In the genomic region with DNA sequence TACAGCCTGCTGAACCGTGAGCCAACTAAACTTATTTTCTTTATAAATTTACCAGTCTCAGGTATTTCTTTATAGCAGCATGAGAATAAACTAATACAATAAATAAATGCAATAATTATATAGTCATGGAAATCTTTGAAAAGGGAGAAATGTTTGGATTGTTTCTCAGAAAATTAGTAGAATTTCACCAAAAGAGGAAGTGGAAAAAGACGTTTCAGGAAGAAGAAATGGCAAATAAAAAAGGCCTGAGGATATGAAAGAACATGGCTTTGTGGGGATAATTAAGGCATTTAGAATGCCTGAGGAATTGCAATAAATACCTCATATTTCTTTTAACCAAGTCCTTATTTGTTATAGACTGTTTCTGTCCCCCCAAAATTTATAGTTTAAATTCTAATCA, we compare ENCODE assay signal across 21 cellular contexts.
A peak's percentile ranks its signal among the peaks of the same experiment; 100 is the strongest.
DNase-seq lines count a peak whose midpoint lies in the region; ATAC-seq, FAIRE-seq and TF ChIP-seq lines count a peak whose summit lies in the region.
"Had no signal": no experiment of that assay in that cellular context is flagged by ENCODE, and none has a peak within 500 bp of the region (broad histone marks: within the 10 kb centered on the region; RNA-seq: fewer than 3 reads in every experiment).

No MANE protein-coding gene starts in this region.

- SMC1A ChIA-PET in GM12878 (lab: Charles Lee; ENCODE audit: uncharacterized antibody, unreplicated experiment): no interaction called here

- H3K4me2 ChIP-seq in OCI-LY3 (ENCODE audit: low read length): peak overlapping the region; percentile 42
- H3K4me2 ChIP-seq in GM12878 (ENCODE audit: control insufficient read depth, insufficient read depth): no peak overlapping the region
- H3K4me2 ChIP-seq: BLaER1 had no signal

- H2AFZ ChIP-seq in OCI-LY3 (ENCODE audit: low read depth, low read length) (no peak overlapping the region), GM12878 (ENCODE audit: control insufficient read depth, low read depth, low read length) (no peak overlapping the region)

- H4K20me1 ChIP-seq in OCI-LY3 (ENCODE audit: insufficient read depth, low read length): no peaks in the 10 kb centered on the region
- H4K20me1 ChIP-seq in GM12878 (ENCODE audit: control insufficient read depth, insufficient read depth): no peaks in the 10 kb centered on the region
- H4K20me1 ChIP-seq: BLaER1 had no signal

- H3K27ac ChIP-seq in OCI-LY3 (ENCODE audit: low read length) (peak overlapping the region; percentile 88), GM12878 (ENCODE audit: control insufficient read depth, insufficient read depth) (no peak overlapping the region)
- H3K27ac ChIP-seq: BLaER1, C4-2B had no signal

- no peak for TF ChIP-seq RAD21 in GM12878 (IDR thresholded peaks at IDR 0.05; ENCODE audit: insufficient read depth, low read depth, low read length)

- H3K27me3 ChIP-seq in OCI-LY3 (ENCODE audit: low read depth, low read length) (no peaks in the 10 kb centered on the region), GM12878 (replicated peaks in 1 of 2; ENCODE audit: control insufficient read depth in 2 of 2, insufficient read depth in 2 of 2, low read length in 1 of 2) (no peaks in the 10 kb centered on the region)
- H3K27me3 ChIP-seq: BLaER1 had no signal

- TF ChIP-seq POLR2A in GM12878 (IDR thresholded peaks at IDR 0.05; ENCODE audit: low read depth, low read length): no peak

- H3K36me3 ChIP-seq in OCI-LY3 (replicated peaks; ENCODE audit: low read depth, low read length) (peaks cover 22% of the 10 kb centered on the region), GM12878 (ENCODE audit: control insufficient read depth in 2 of 2, insufficient read depth in 2 of 2, low read length in 1 of 2) (no peaks in the 10 kb centered on the region)
- H3K36me3 ChIP-seq: BLaER1, HAP-1 had no signal

- no peaks in the 10 kb centered on the region for H3K79me2 ChIP-seq in OCI-LY3 (ENCODE audit: low read length)
- no peaks in the 10 kb centered on the region for H3K79me2 ChIP-seq in GM12878 (ENCODE audit: control insufficient read depth, insufficient read depth, low read length)

- intact Hi-C loops in GM12878 (cut with micrococcal nuclease; ENCODE audit: unreplicated experiment): no loop called here

- BruUV-seq in GM12878 (replicated peaks; lab: Mats Ljungman, UMichigan): no TSS peak

- no peak for TF ChIP-seq EP300 in GM12878 (IDR thresholded peaks at IDR 0.05; ENCODE audit: borderline replicate concordance in 1 of 2, control insufficient read depth in 1 of 2, low read depth in 2 of 2, low read length in 2 of 2)

- H3K4me1 ChIP-seq in OCI-LY3 (ENCODE audit: low read length): peaks cover 61% of the 10 kb centered on the region
- H3K4me1 ChIP-seq in GM12878 (ENCODE audit: control insufficient read depth, insufficient read depth, low read length): peaks cover 29% of the 10 kb centered on the region
- H3K4me1 ChIP-seq: BLaER1, Caco-2, HAP-1 had no signal

- 13% methylated on average over 2 of the region's 2 CpGs for WGBS in GM12878 (ENCODE audit: insufficient coverage, insufficient replicate concordance, low lambda C conversion rate, missing lambda C conversion rate)

- POLR2A ChIA-PET in GM12878 (lab: Charles Lee): no interaction called here

- CTCF ChIA-PET in GM12878 (lab: Yijun Ruan, JAX): no interaction called here

- no peak overlapping the region for H3K4me3 ChIP-seq in OCI-LY3 (ENCODE audit: low read length)
- H3K4me3 ChIP-seq in GM12878: no peak overlapping the region
- H3K4me3 ChIP-seq: BLaER1, HAP-1 had no signal

- H3K9ac ChIP-seq in OCI-LY3 (ENCODE audit: low read length) (peak overlapping the region; percentile 44; the same call in 1 of the 2 replicates), GM12878 (ENCODE audit: control insufficient read depth, insufficient read depth, low read length) (no peak overlapping the region)
- H3K9ac ChIP-seq: BLaER1 had no signal

- no peak for FAIRE-seq in GM12878 (lab: Jason Lieb, UNC)
- FAIRE-seq: A204.1, G401.6, H54 had no signal

- no peak for TF ChIP-seq CTCF in OCI-LY3 (IDR thresholded peaks at IDR 0.05; ENCODE audit: low read depth, low read length)
- TF ChIP-seq CTCF in GM12878 (IDR thresholded peaks at IDR 0.05 in 2 of 3, conservative IDR thresholded peaks at IDR 0.05 in 1 of 3; ENCODE audit: control insufficient read depth in 2 of 3, extremely low read depth in 1 of 3, insufficient read depth in 1 of 3, low read depth in 3 of 3, low read length in 3 of 3): no peak

- RAD21 ChIA-PET in GM12878 (lab: Charles Lee; ENCODE audit: unreplicated experiment): no interaction called here

- peak; percentile 4 for DNase-seq in SKM-1 treated with dmso at 0.1 percent for 144 hours (lab: John Stamatoyannopoulos, UW; ENCODE audit: unreplicated experiment)
- no peak for DNase-seq in SKM-1 (lab: John Stamatoyannopoulos, UW; ENCODE audit: unreplicated experiment)
- peak; percentile 79 for DNase-seq in MV-4-11 (lab: John Stamatoyannopoulos, UW)
- no peak for DNase-seq in GM12878 (ENCODE audit: low read depth, low spot score)
- DNase-seq in nucleus accumbens (lab: John Stamatoyannopoulos, UW): no peak
- DNase-seq in A172 (ENCODE audit: low spot score): no peak
- DNase-seq: Caco-2; CD4-positive, CD25-positive, alpha-beta regulatory T cell; CD8-positive, alpha-beta T cell; DMS153; DND-41; GOT3; HFFc6 had no signal

- ATAC-seq in GM12878: no peak
- ATAC-seq in GM18867 (IDR thresholded peaks at IDR 0.05; ENCODE audit: unreplicated experiment): no peak
- ATAC-seq: CD8-positive, alpha-beta T cell had no signal

- in situ Hi-C loops in GM12878 (cut with MboI): no loop called here

- H3K9me3 ChIP-seq in OCI-LY3 (ENCODE audit: insufficient read depth, low read length): no peaks in the 10 kb centered on the region
- no peaks in the 10 kb centered on the region; the same call in 2 of the 3 replicates for H3K9me3 ChIP-seq in GM12878 (replicated peaks; ENCODE audit: control insufficient read depth, insufficient read depth, low read length)
- H3K9me3 ChIP-seq: BLaER1, Caco-2, HAP-1 had no signal

TF ChIP-seq in GM12878, 131 proteins besides CTCF, POLR2A, EP300 and RAD21:
- TF ChIP-seq STAT1 (conservative IDR thresholded peaks at IDR 0.05) (no peak), WRNIP1 (IDR thresholded peaks at IDR 0.05; ENCODE audit: borderline replicate concordance, low read depth, low read length) (no peak), MEF2A (IDR thresholded peaks at IDR 0.05; ENCODE audit: insufficient read depth, low read depth, low read length) (no peak), SPI1 (IDR thresholded peaks at IDR 0.05; ENCODE audit: borderline replicate concordance, insufficient read depth, low read depth, low read length) (peak; percentile 57; the same call in 1 of the 2 replicates), SUPT20H (IDR thresholded peaks at IDR 0.05; ENCODE audit: borderline replicate concordance, control insufficient read depth, low read depth, low read length) (no peak), NFYA (IDR thresholded peaks at IDR 0.05; ENCODE audit: borderline replicate concordance, low read depth, low read length) (no peak)
- TF ChIP-seq, protein P1, sequence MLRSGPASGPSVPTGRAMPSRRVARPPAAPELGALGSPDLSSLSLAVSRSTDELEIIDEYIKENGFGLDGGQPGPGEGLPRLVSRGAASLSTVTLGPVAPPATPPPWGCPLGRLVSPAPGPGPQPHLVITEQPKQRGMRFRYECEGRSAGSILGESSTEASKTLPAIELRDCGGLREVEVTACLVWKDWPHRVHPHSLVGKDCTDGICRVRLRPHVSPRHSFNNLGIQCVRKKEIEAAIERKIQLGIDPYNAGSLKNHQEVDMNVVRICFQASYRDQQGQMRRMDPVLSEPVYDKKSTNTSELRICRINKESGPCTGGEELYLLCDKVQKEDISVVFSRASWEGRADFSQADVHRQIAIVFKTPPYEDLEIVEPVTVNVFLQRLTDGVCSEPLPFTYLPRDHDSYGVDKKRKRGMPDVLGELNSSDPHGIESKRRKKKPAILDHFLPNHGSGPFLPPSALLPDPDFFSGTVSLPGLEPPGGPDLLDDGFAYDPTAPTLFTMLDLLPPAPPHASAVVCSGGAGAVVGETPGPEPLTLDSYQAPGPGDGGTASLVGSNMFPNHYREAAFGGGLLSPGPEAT (IDR thresholded peaks at IDR 0.05; ENCODE audit: low read depth): no peak

Comparison
In these comparisons a context has a peak if more than half of its experiments do, and no peak if none do; other contexts are left out.
1. DNase-seq: peak in SKM-1 treated with dmso at 0.1 percent for 144 hours (single experiment) and MV-4-11 (single experiment); none in SKM-1 (single experiment), GM12878 (single experiment), nucleus accumbens (0 of 56) and A172 (single experiment).